Comparison of ENCODE assay signal across 9 cellular contexts in the genomic region with DNA sequence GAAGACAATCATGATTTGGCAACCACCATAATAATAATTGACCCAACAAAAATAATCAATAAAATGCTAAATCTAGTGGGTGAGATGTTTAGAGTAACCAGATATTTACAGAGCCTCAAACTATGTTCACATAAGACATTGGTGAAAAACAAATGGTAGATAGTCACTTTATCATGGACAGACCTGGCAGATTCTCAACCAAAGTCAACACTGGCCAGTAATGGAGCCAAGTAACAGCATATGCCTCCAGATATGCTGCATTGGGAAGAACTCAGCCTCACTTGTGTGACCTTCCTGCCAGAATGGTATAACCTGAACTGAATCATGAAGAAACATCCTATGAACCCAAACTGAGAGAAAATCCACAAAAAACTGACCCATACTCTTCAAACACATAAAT. TPM values are rescaled to one million over a fixed set of nuclear protein-coding genes. Genes with fewer than 3 reads are reported as not detected.
"Had no signal": no experiment of that assay in that cellular context is flagged by ENCODE, and none has a peak within 500 bp of the region (broad histone marks: within the 10 kb centered on the region; RNA-seq: fewer than 3 reads in every experiment).

No MANE protein-coding gene starts in this region.

RNA-seq across cellular contexts. Expression of a gene that starts 53.8 kb away (rescaled TPM):
- total RNA-seq: OCI-LY7, PC-3, Right ventricle myocardium inferior, Right ventricle myocardium superior, RPMI7951, SJCRH30, SJSA1, SK-MEL-5 had no signal
- polyA plus RNA-seq: SK-N-SH had no signal
